ENCODE assay signal across 10 cellular contexts in genomic region chr18:42187611-42188378, GRCh38.
DNase-seq lines count a peak whose midpoint lies in the region; ATAC-seq and TF ChIP-seq lines count a peak whose summit lies in the region.
"Had no signal": no experiment of that assay in that cellular context is flagged by ENCODE, and none has a peak within 500 bp of the region (broad histone marks: within the 10 kb centered on the region; RNA-seq: fewer than 3 reads in every experiment).

No MANE protein-coding gene starts in this region.

- no peak overlapping the region for H3K4me3 Mint-ChIP-seq in T-helper 17 cell
- no peak overlapping the region for H3K4me3 Mint-ChIP-seq in CD4-positive, alpha-beta memory T cell
- no peak overlapping the region for H3K4me3 Mint-ChIP-seq in immature natural killer cell

- TF ChIP-seq CTCF in GM10266 (IDR thresholded peaks at IDR 0.05; ENCODE audit: control insufficient read depth, insufficient read depth, low read depth, missing control alignments) (no peak), GM20000 (IDR thresholded peaks at IDR 0.05; ENCODE audit: extremely low read depth, missing control alignments) (no peak)

- no peak overlapping the region for H3K27ac ChIP-seq in CD4-positive, alpha-beta memory T cell (ENCODE audit: low read depth, low read length)

- H3K27ac Mint-ChIP-seq in T-helper 17 cell (no peak overlapping the region), immature natural killer cell (no peak overlapping the region)
- H3K27ac Mint-ChIP-seq in CD4-positive, alpha-beta memory T cell = no peak overlapping the region

- intact Hi-C loops in CD4-positive, alpha-beta memory T cell (cut with micrococcal nuclease) = no loop called here

- H3K9me3 ChIP-seq in T-helper 17 cell (ENCODE audit: control insufficient read depth, low read length, poor library complexity, severe bottlenecking) = no peaks in the 10 kb centered on the region
- H3K9me3 ChIP-seq in CD4-positive, alpha-beta memory T cell (ENCODE audit: control insufficient read depth in 1 of 2, low read length in 2 of 2) = no peaks in the 10 kb centered on the region

- H3K27me3 Mint-ChIP-seq in T-helper 17 cell = no peaks in the 10 kb centered on the region
- no peaks in the 10 kb centered on the region for H3K27me3 Mint-ChIP-seq in CD4-positive, alpha-beta memory T cell
- peaks cover 1 to 3% (median 2%) of the 10 kb centered on the region in 3 donors for H3K27me3 Mint-ChIP-seq in immature natural killer cell (ENCODE audit: low read depth in 3 of 3)

- CTCF ChIA-PET in CD4-positive, alpha-beta memory T cell (lab: Charles Lee; ENCODE audit: partially characterized antibody) = no interaction called here

- POLR2A ChIA-PET in CD4-positive, alpha-beta memory T cell (lab: Charles Lee; ENCODE audit: partially characterized antibody) = no interaction called here

- DNase-seq in GM10266 (ENCODE audit: extremely low spot score) = peak; percentile 10
- DNase-seq in GM20000 (ENCODE audit: low spot score) = peak; percentile 8
- peak; percentile 75 for DNase-seq in NCI-H82 treated with DMSO at 0.1 percent for 48 hours (lab: John Stamatoyannopoulos, UW; ENCODE audit: unreplicated experiment)
- DNase-seq in T-helper 17 cell = no peak
- DNase-seq in CD4-positive, alpha-beta memory T cell = no peak
- DNase-seq in NCI-H526 (lab: John Stamatoyannopoulos, UW) = no peak
- DNase-seq in immature natural killer cell = no peak
- DNase-seq: left ventricle myocardium superior, NCI-H510A had no signal

- peaks cover 0 to 11% (median 4%) of the 10 kb centered on the region in 8 donors for H3K9me3 Mint-ChIP-seq in CD4-positive, alpha-beta memory T cell
- peaks cover 0 to 15% (median 4%) of the 10 kb centered on the region in 6 donors for H3K9me3 Mint-ChIP-seq in immature natural killer cell

- H3K4me1 Mint-ChIP-seq in T-helper 17 cell (no peaks in the 10 kb centered on the region), immature natural killer cell (no peaks in the 10 kb centered on the region)
- no peaks in the 10 kb centered on the region for H3K4me1 Mint-ChIP-seq in CD4-positive, alpha-beta memory T cell

- ATAC-seq in HG03045 (IDR thresholded peaks at IDR 0.05; ENCODE audit: unreplicated experiment) = peak; percentile 70
- no peak for ATAC-seq in T-helper 17 cell
- ATAC-seq: left ventricle myocardium superior had no signal

- no peaks in the 10 kb centered on the region for H3K4me1 ChIP-seq in CD4-positive, alpha-beta memory T cell (ENCODE audit: insufficient read depth, low read length)

- H3K36me3 Mint-ChIP-seq in T-helper 17 cell (ENCODE audit: low read depth) = no peaks in the 10 kb centered on the region
- H3K36me3 Mint-ChIP-seq in CD4-positive, alpha-beta memory T cell = no peaks in the 10 kb centered on the region
- peaks cover 0 to 4% (median 0%) of the 10 kb centered on the region in 3 donors for H3K36me3 Mint-ChIP-seq in immature natural killer cell

- no peak overlapping the region for H3K4me3 ChIP-seq in CD4-positive, alpha-beta memory T cell (ENCODE audit: low read length in 2 of 2)

- H3K27me3 ChIP-seq in CD4-positive, alpha-beta memory T cell (ENCODE audit: insufficient read depth, low read length) = no peaks in the 10 kb centered on the region

- H3K36me3 ChIP-seq in CD4-positive, alpha-beta memory T cell (ENCODE audit: insufficient read depth, low read length) = no peaks in the 10 kb centered on the region

Comparison
In these comparisons a context has a peak if more than half of its experiments do, and no peak if none do; other contexts are left out.
1. DNase-seq: peak in GM10266 (single experiment), GM20000 (single experiment) and NCI-H82 treated with DMSO at 0.1 percent for 48 hours (single experiment); none in T-helper 17 cell (0 of 3), CD4-positive, alpha-beta memory T cell (0 of 5), NCI-H526 (0 of 2) and immature natural killer cell (0 of 3).